9 cellular contexts compared by ENCODE assay signal in the genomic region with DNA sequence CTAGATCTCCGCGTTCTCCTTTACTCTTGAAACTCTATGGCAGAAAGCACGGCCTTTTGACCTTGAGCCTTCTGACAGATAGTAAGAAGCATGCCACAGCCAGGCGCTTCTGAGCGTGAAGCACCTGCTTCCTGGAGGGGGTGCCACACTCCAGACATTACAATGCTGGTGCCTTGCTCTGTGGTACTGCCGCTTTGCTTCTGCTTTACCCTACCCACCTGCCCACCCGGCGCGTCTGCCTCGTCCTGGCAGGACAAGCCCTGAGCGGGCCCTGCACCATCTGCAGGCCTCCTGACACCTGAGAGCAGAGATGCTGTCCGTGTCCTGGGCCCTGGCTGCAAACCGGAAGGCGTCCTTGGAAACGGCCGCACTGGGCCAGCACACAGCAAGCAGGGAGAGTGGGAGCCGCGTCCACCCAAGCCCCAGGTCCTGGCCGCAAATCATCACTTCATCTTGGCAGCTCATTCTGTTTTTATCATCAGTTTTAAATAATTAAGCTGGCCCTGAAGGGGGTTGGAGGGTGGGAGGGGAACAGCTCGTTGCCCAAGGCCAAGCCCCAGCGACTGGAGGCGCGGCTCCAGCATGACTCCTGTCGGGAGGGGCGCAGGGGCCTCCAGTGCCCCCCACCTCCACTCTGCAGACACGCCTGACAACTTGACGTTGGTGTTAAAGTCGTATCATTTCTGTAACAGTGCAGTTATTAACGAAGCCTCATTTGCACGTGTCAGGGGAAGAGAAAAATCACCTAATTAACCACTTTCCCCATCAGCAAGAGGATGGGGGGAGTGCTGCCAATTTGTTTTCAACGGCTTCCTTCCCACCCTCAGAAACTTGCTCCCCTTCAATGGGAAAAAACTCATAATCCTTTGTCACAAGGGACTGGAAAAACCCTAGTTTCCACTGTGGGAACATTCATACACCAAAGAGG.
A peak's percentile ranks its signal among the peaks of the same experiment; 100 is the strongest.
DNase-seq lines count a peak whose midpoint lies in the region; ATAC-seq and TF ChIP-seq lines count a peak whose summit lies in the region.
"Had no signal": no experiment of that assay in that cellular context is flagged by ENCODE, and none has a peak within 500 bp of the region (broad histone marks: within the 10 kb centered on the region; RNA-seq: fewer than 3 reads in every experiment).

No MANE protein-coding gene starts in this region.

- H3K27me3 Mint-ChIP-seq in natural killer cell (ENCODE audit: low read depth in 2 of 2) (peaks cover 16 to 20% of the 10 kb centered on the region in 2 donors), type B pancreatic cell (no peaks in the 10 kb centered on the region), HFFc6 (ENCODE audit: insufficient read depth) (peaks cover 2% of the 10 kb centered on the region; the same call in 1 of the 2 replicates), Calu3 (ENCODE audit: unreplicated experiment) (no peaks in the 10 kb centered on the region)
- H3K27me3 Mint-ChIP-seq in natural killer cell treated with Interleukin-12 subunit alpha and Interleukin-12 subunit beta and Interleukin-15 and Interleukin-18, amount 100 ng/mL, for 72 hours: peaks cover 0 to 9% of the 10 kb centered on the region in 2 donors
- H3K27me3 Mint-ChIP-seq: dendritic cell treated with granulocyte-macrophage colony-stimulating factor and Interleukin-4, amounts not matched to agents 40 ng/mL and 50 ng/mL, for 4 days had no signal

- H3K36me3 Mint-ChIP-seq in natural killer cell (no peaks in the 10 kb centered on the region), type B pancreatic cell (no peaks in the 10 kb centered on the region), HFFc6 (ENCODE audit: low read depth) (peaks cover 4% of the 10 kb centered on the region; the same call in 1 of the 2 replicates), Calu3 (ENCODE audit: insufficient read depth, unreplicated experiment) (no peaks in the 10 kb centered on the region)
- H3K36me3 Mint-ChIP-seq in natural killer cell treated with Interleukin-12 subunit alpha and Interleukin-12 subunit beta and Interleukin-15 and Interleukin-18, amount 100 ng/mL, for 72 hours: peaks cover 10% of the 10 kb centered on the region

- H3K9me3 Mint-ChIP-seq in natural killer cell (peaks cover 6 to 8% of the 10 kb centered on the region in 2 donors), type B pancreatic cell (no peaks in the 10 kb centered on the region), HFFc6 (no peaks in the 10 kb centered on the region), Calu3 (ENCODE audit: low read depth, unreplicated experiment) (no peaks in the 10 kb centered on the region)
- peaks cover 7% of the 10 kb centered on the region for H3K9me3 Mint-ChIP-seq in natural killer cell treated with Interleukin-12 subunit alpha and Interleukin-12 subunit beta and Interleukin-15 and Interleukin-18, amount 100 ng/mL, for 72 hours
- H3K9me3 Mint-ChIP-seq: dendritic cell treated with granulocyte-macrophage colony-stimulating factor and Interleukin-4, amounts not matched to agents 40 ng/mL and 50 ng/mL, for 4 days had no signal

- no peak overlapping the region for H3K27ac Mint-ChIP-seq in natural killer cell
- no peak overlapping the region for H3K27ac Mint-ChIP-seq in natural killer cell treated with Interleukin-12 subunit alpha and Interleukin-12 subunit beta and Interleukin-15 and Interleukin-18, amount 100 ng/mL, for 72 hours
- H3K27ac Mint-ChIP-seq in type B pancreatic cell: peak overlapping the region; percentile 54
- H3K27ac Mint-ChIP-seq in HFFc6: no peak overlapping the region
- H3K27ac Mint-ChIP-seq in Calu3 (ENCODE audit: unreplicated experiment): no peak overlapping the region
- H3K27ac Mint-ChIP-seq: dendritic cell treated with granulocyte-macrophage colony-stimulating factor and Interleukin-4, amounts not matched to agents 40 ng/mL and 50 ng/mL, for 4 days had no signal

- no peak for ATAC-seq in natural killer cell
- no peak for ATAC-seq in natural killer cell treated with Interleukin-12 subunit alpha and Interleukin-12 subunit beta and Interleukin-15 and Interleukin-18, amount 100 ng/mL, for 72 hours
- peak; percentile 73 for ATAC-seq in HG03108 (IDR thresholded peaks at IDR 0.05; ENCODE audit: unreplicated experiment)

- BruUV-seq in Calu3 (replicated peaks; lab: Mats Ljungman, UMichigan): no TSS peak

- H3K4me3 Mint-ChIP-seq in natural killer cell: peak overlapping the region; percentile 69
- H3K4me3 Mint-ChIP-seq in natural killer cell treated with Interleukin-12 subunit alpha and Interleukin-12 subunit beta and Interleukin-15 and Interleukin-18, amount 100 ng/mL, for 72 hours: no peak overlapping the region
- no peak overlapping the region for H3K4me3 Mint-ChIP-seq in type B pancreatic cell
- no peak overlapping the region for H3K4me3 Mint-ChIP-seq in HFFc6
- H3K4me3 Mint-ChIP-seq in Calu3 (ENCODE audit: low read depth, unreplicated experiment): no peak overlapping the region
- H3K4me3 Mint-ChIP-seq: dendritic cell treated with granulocyte-macrophage colony-stimulating factor and Interleukin-4, amounts not matched to agents 40 ng/mL and 50 ng/mL, for 4 days had no signal

- no peak for TF ChIP-seq CTCF in natural killer cell (IDR thresholded peaks at IDR 0.05)
- no peak for TF ChIP-seq CTCF in type B pancreatic cell (conservative IDR thresholded peaks at IDR 0.05)
- TF ChIP-seq CTCF in HFFc6 (IDR thresholded peaks at IDR 0.05): no peak; the same call in 1 of the 2 replicates
- no peak for TF ChIP-seq CTCF in Calu3 (IDR thresholded peaks at IDR 0.05; ENCODE audit: unreplicated experiment)

- CTCF ChIA-PET in Calu3 (lab: Charles Lee): no interaction called here

- DNase-seq in natural killer cell (no peak), type B pancreatic cell (ENCODE audit: extremely low spot score, unreplicated experiment) (no peak), HFFc6 (no peak), NCI-H128 (lab: John Stamatoyannopoulos, UW; ENCODE audit: unreplicated experiment) (no peak), Calu3 (no peak)
- DNase-seq in natural killer cell treated with Interleukin-12 subunit alpha and Interleukin-12 subunit beta and Interleukin-15 and Interleukin-18, amount 100 ng/mL, for 72 hours (ENCODE audit: low spot score): no peak
- peak; percentile 24 for DNase-seq in activated naive CD4-positive, alpha-beta T cell treated with anti-CD3 and anti-CD28 coated beads, Interleukin-2, amount 50 U/mL, for 16 hours

- intact Hi-C loops in natural killer cell (cut with micrococcal nuclease): loop anchor here (5.0 kb wide), 1 partner anchor 138 kb away; no protein-coding TSS in a partner anchor
- intact Hi-C loops in Calu3 (cut with micrococcal nuclease; ENCODE audit: unreplicated experiment): no loop called here

- peaks cover 62 to 83% of the 10 kb centered on the region in 2 donors for H3K4me1 Mint-ChIP-seq in natural killer cell
- H3K4me1 Mint-ChIP-seq in natural killer cell treated with Interleukin-12 subunit alpha and Interleukin-12 subunit beta and Interleukin-15 and Interleukin-18, amount 100 ng/mL, for 72 hours (ENCODE audit: low read depth in 2 of 2): peaks cover 29 to 63% of the 10 kb centered on the region in 2 donors
- H3K4me1 Mint-ChIP-seq in type B pancreatic cell (ENCODE audit: unreplicated experiment): peaks cover 40% of the 10 kb centered on the region
- H3K4me1 Mint-ChIP-seq in HFFc6 (ENCODE audit: low read depth): peaks cover 35% of the 10 kb centered on the region
- no peaks in the 10 kb centered on the region for H3K4me1 Mint-ChIP-seq in Calu3 (ENCODE audit: low read depth, unreplicated experiment)
